Comparison of ENCODE assay signal across 1 cellular context in genomic region chr12:124893792-124894516, GRCh38.
TF ChIP-seq lines count a peak whose summit lies in the region.

No MANE protein-coding gene starts in this region.

TF ChIP-seq in K562, 482 proteins besides CTCF, POLR2A, EP300 and RAD21:
- TF ChIP-seq, protein P1, sequence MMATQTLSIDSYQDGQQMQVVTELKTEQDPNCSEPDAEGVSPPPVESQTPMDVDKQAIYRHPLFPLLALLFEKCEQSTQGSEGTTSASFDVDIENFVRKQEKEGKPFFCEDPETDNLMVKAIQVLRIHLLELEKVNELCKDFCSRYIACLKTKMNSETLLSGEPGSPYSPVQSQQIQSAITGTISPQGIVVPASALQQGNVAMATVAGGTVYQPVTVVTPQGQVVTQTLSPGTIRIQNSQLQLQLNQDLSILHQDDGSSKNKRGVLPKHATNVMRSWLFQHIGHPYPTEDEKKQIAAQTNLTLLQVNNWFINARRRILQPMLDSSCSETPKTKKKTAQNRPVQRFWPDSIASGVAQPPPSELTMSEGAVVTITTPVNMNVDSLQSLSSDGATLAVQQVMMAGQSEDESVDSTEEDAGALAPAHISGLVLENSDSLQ (IDR thresholded peaks at IDR 0.05): peak; percentile 24; the same call in 1 of the 2 replicates
- no peak for TF ChIP-seq U2AF2 (optimal IDR thresholded peaks at IDR 0.05; ENCODE audit: low read depth, low read length)
